2 cellular contexts compared by ENCODE assay signal in genomic region chr16:76676356-76676755, GRCh38.
TF ChIP-seq lines count a peak whose summit lies in the region.

No MANE protein-coding gene starts in this region.

TF ChIP-seq in GM23338, 12 proteins besides CTCF, POLR2A, EP300 and RAD21:
- TF ChIP-seq ZNF462 (CRISPR knock-in tag; IDR thresholded peaks at IDR 0.05) (no peak), EZH2 (IDR thresholded peaks at IDR 0.05; ENCODE audit: low read depth, unreplicated experiment) (no peak), STAT1 (IDR thresholded peaks at IDR 0.05; ENCODE audit: unreplicated experiment) (no peak), ZNF114 (CRISPR knock-in tag; IDR thresholded peaks at IDR 0.05) (no peak)

TF ChIP-seq in H1, 55 proteins besides CTCF, POLR2A, EP300 and RAD21:
- peak; percentile 29; the same call in 1 of the 2 replicates for TF ChIP-seq SP1 (IDR thresholded peaks at IDR 0.05; ENCODE audit: low read depth, low read length)
- no peak for TF ChIP-seq GTF2F1 (IDR thresholded peaks at IDR 0.05; ENCODE audit: borderline replicate concordance, low read depth, low read length)
